Comparison of ENCODE assay signal across 27 cellular contexts in genomic region chr4:41646862-41647261, GRCh38.
"Had no signal": no experiment of that assay in that cellular context is flagged by ENCODE, and none has a peak within 500 bp of the region (broad histone marks: within the 10 kb centered on the region; RNA-seq: fewer than 3 reads in every experiment).

No MANE protein-coding gene starts in this region.

- H3K27ac ChIP-seq: adrenal gland, body of pancreas, breast epithelium, SJCRH30, SK-N-MC had no signal

- H3K36me3 ChIP-seq: breast epithelium had no signal

- H3K4me1 ChIP-seq: breast epithelium had no signal

- H3K4me3 Mint-ChIP-seq: activated CD4-positive, alpha-beta T cell treated with anti-CD3 and anti-CD28 coated beads for 36 hours; activated CD4-positive, alpha-beta T cell treated with anti-CD3 and anti-CD28 coated beads, Interleukin-2, amount 10 ng/mL, durations not matched to agents 7 days and 5 days; activated CD8-positive, alpha-beta T cell treated with anti-CD3 and anti-CD28 coated beads, Interleukin-2, amount 10 ng/mL, durations not matched to agents 7 days and 5 days; activated naive CD4-positive, alpha-beta T cell treated with anti-CD3 and anti-CD28 coated beads for 36 hours; activated T-cell treated with anti-CD3 and anti-CD28 coated beads, Interleukin-2, amount 50 U/mL, for 4 hours; activated T-helper 1 cell treated with anti-CD3 and anti-CD28 coated beads, Interleukin-12 subunit alpha, Interleukin-12 subunit beta, Interleukin-2, Interleukin-4 antibody, amounts not matched to agents 30 ng/mL and 10 ng/mL and 1 ng/mL, durations not matched to agents 14 hours and 24 hours and 36 hours; T-helper 2 cell treated with Interferon-gamma antibody and Interleukin-4, amounts not matched to agents 5 μg/mL and 100 μg/mL, for 36 hours had no signal

- H3K9me3 ChIP-seq: adrenal gland, body of pancreas, breast epithelium, SJCRH30 had no signal

- DNase-seq: activated CD4-positive, alpha-beta T cell treated with anti-CD3 and anti-CD28 coated beads for 36 hours; activated CD4-positive, alpha-beta T cell treated with anti-CD3 and anti-CD28 coated beads, Interleukin-2, amount 10 ng/mL, durations not matched to agents 7 days and 5 days; activated CD4-positive, alpha-beta T cell treated with anti-CD3 and anti-CD28 coated beads, Interleukin-2, amount 50 U/mL, for 48 hours; activated CD8-positive, alpha-beta T cell treated with anti-CD3 and anti-CD28 coated beads, Interleukin-2, amount 10 ng/mL, durations not matched to agents 7 days and 5 days; activated gamma-delta T cell treated with Interleukin-2 at 50 U/mL for 16 hours; activated naive CD4-positive, alpha-beta T cell treated with anti-CD3 and anti-CD28 coated beads for 36 hours; activated T-cell treated with anti-CD3 and anti-CD28 coated beads, Interleukin-2, amount 50 U/mL, for 4 hours; adrenal gland; body of pancreas; MM.1S; NCI-H1105; NCI-H1417 treated with DMSO at 0.1 percent for 48 hours; NCI-H187 treated with DMSO at 0.1 percent for 48 hours; NCI-H2081; NCI-H2171 treated with DMSO at 0.1 percent for 48 hours; NCI-H2227 treated with DMSO at 0.1 percent for 48 hours; NCI-H446; NCI-H510A treated with DMSO at 0.1 percent for 48 hours; NCI-H526 treated with DMSO at 0.1 percent for 48 hours; NCI-H82; SHP77 had no signal

- H3K9me3 Mint-ChIP-seq: activated CD4-positive, alpha-beta T cell treated with anti-CD3 and anti-CD28 coated beads, Interleukin-2, amount 10 ng/mL, durations not matched to agents 7 days and 5 days; activated naive CD4-positive, alpha-beta T cell treated with anti-CD3 and anti-CD28 coated beads for 36 hours; activated naive CD4-positive, alpha-beta T cell treated with anti-CD3 and anti-CD28 coated beads, Interleukin-2, amount 50 U/mL, for 72 hours; activated T-cell treated with anti-CD3 and anti-CD28 coated beads, Interleukin-2, amount 50 U/mL, for 4 hours; activated T-helper 1 cell treated with anti-CD3 and anti-CD28 coated beads, Interleukin-12 subunit alpha, Interleukin-12 subunit beta, Interleukin-2, Interleukin-4 antibody, amounts not matched to agents 30 ng/mL and 10 ng/mL and 1 ng/mL, durations not matched to agents 14 hours and 24 hours and 36 hours; T-helper 2 cell treated with Interferon-gamma antibody and Interleukin-4, amounts not matched to agents 5 μg/mL and 100 μg/mL, for 36 hours had no signal

- H3K27me3 ChIP-seq: adrenal gland, body of pancreas, breast epithelium, SJCRH30 had no signal

- H3K4me3 ChIP-seq: adrenal gland, body of pancreas, breast epithelium, SJCRH30, SK-N-MC had no signal

- H3K4me1 Mint-ChIP-seq: activated CD4-positive, alpha-beta T cell treated with anti-CD3 and anti-CD28 coated beads for 36 hours; activated CD4-positive, alpha-beta T cell treated with anti-CD3 and anti-CD28 coated beads, Interleukin-2, amount 10 ng/mL, durations not matched to agents 7 days and 5 days had no signal

- H3K27ac Mint-ChIP-seq: activated CD4-positive, alpha-beta T cell treated with anti-CD3 and anti-CD28 coated beads for 36 hours; activated CD4-positive, alpha-beta T cell treated with anti-CD3 and anti-CD28 coated beads, Interleukin-2, amount 10 ng/mL, durations not matched to agents 7 days and 5 days; activated CD8-positive, alpha-beta T cell treated with anti-CD3 and anti-CD28 coated beads, Interleukin-2, amount 10 ng/mL, durations not matched to agents 7 days and 5 days; activated naive CD4-positive, alpha-beta T cell treated with anti-CD3 and anti-CD28 coated beads for 36 hours; activated naive CD4-positive, alpha-beta T cell treated with anti-CD3 and anti-CD28 coated beads, Interleukin-2, amount 50 U/mL, for 72 hours; activated T-helper 1 cell treated with anti-CD3 and anti-CD28 coated beads, Interleukin-12 subunit alpha, Interleukin-12 subunit beta, Interleukin-2, Interleukin-4 antibody, amounts not matched to agents 30 ng/mL and 10 ng/mL and 1 ng/mL, durations not matched to agents 14 hours and 24 hours and 36 hours; T-helper 2 cell treated with Interferon-gamma antibody and Interleukin-4, amounts not matched to agents 5 μg/mL and 100 μg/mL, for 36 hours had no signal
